Comparison of ENCODE assay signal across 12 cellular contexts in the genomic region with DNA sequence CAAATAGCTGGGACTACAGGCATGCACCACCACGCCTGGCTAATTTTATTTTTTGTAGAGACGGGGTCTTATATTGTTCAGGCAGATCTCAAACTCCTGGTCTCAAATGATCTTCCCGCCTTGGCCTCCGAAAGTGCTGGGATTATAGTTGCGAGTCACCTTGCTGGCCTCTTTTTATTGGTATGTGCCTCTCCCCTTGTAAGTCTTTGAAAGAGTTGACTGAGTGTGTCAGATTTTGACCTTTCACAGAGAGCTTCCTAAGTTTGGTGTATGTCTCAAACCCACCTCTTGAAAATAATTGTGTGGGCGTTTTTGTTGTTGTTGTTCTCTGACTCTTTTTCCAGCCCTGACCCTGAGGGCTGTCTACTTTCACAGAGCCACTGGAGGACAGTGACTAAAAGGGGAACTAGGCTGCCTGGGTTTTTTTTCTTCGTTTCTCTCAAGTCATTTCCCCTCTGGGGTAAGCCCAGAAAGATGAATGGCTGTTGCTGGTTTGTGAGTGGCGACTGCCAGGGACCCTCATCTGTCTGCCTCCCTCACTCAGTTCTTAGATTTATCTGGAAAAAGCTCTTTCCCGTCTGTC.
DNase-seq lines count a peak whose midpoint lies in the region; ATAC-seq, FAIRE-seq and TF ChIP-seq lines count a peak whose summit lies in the region.
"Had no signal": no experiment of that assay in that cellular context is flagged by ENCODE, and none has a peak within 500 bp of the region (broad histone marks: within the 10 kb centered on the region; RNA-seq: fewer than 3 reads in every experiment).

No MANE protein-coding gene starts in this region.

- no peak for TF ChIP-seq CTCF in lower lobe of right lung (IDR thresholded peaks at IDR 0.05)
- no peak for TF ChIP-seq CTCF in endothelial cell (IDR thresholded peaks at IDR 0.05; ENCODE audit: unreplicated experiment)

- no peak overlapping the region for H3K4me3 ChIP-seq in lower lobe of right lung
- H3K4me3 ChIP-seq: thoracic aorta had no signal

- TF ChIP-seq POLR2A in GM12891 (IDR thresholded peaks at IDR 0.05; ENCODE audit: low read depth, low read length) = no peak

- H3K4me3 Mint-ChIP-seq in endothelial cell (ENCODE audit: unreplicated experiment) (no peak overlapping the region), immature natural killer cell (no peak overlapping the region)
- H3K4me3 Mint-ChIP-seq: IgD-negative memory B cell, nephron, WTC11 had no signal

- H3K36me3 ChIP-seq in lower lobe of right lung = no peaks in the 10 kb centered on the region
- H3K36me3 ChIP-seq: thoracic aorta had no signal

- H3K27ac ChIP-seq in lower lobe of right lung = peak overlapping the region; percentile 46
- H3K27ac ChIP-seq: thoracic aorta had no signal

- H3K27me3 Mint-ChIP-seq in endothelial cell (ENCODE audit: unreplicated experiment) (peaks cover 1% of the 10 kb centered on the region), immature natural killer cell (ENCODE audit: low read depth in 3 of 3) (peaks cover 0 to under 1% (median 0%) of the 10 kb centered on the region in 3 donors)

- H3K9me3 Mint-ChIP-seq in endothelial cell (ENCODE audit: unreplicated experiment) (no peaks in the 10 kb centered on the region), immature natural killer cell (peaks cover 0 to under 1% (median 0%) of the 10 kb centered on the region in 6 donors)

- H3K4me1 Mint-ChIP-seq in endothelial cell (ENCODE audit: unreplicated experiment) = peaks cover 5% of the 10 kb centered on the region
- peaks cover 3 to 7% of the 10 kb centered on the region in 2 donors for H3K4me1 Mint-ChIP-seq in immature natural killer cell

- intact Hi-C loops in lower lobe of right lung (cut with DNase I) = no loop called here

- no peak overlapping the region for H3K27ac Mint-ChIP-seq in endothelial cell (ENCODE audit: unreplicated experiment)
- H3K27ac Mint-ChIP-seq in immature natural killer cell = no peak overlapping the region
- H3K27ac Mint-ChIP-seq: IgD-negative memory B cell, WTC11 had no signal

- no peaks in the 10 kb centered on the region for H3K9me3 ChIP-seq in lower lobe of right lung
- H3K9me3 ChIP-seq: thoracic aorta had no signal

- FAIRE-seq in GM12891 (lab: Jason Lieb, UNC) = peak; percentile 78

- no peaks in the 10 kb centered on the region for H3K27me3 ChIP-seq in lower lobe of right lung (ENCODE audit: low read depth)

- DNase-seq in GM12891 (ENCODE audit: insufficient read length, low spot score) (peak; percentile 57), Kasumi-1 (lab: John Stamatoyannopoulos, UW) (peak; percentile 82 to 88), lower lobe of right lung (no peak), endothelial cell (ENCODE audit: low spot score) (no peak), immature natural killer cell (no peak), NCI-H2196 (lab: John Stamatoyannopoulos, UW; ENCODE audit: unreplicated experiment) (no peak)

- peaks cover 36% of the 10 kb centered on the region for H3K4me1 ChIP-seq in lower lobe of right lung

- ATAC-seq in GM21447 (IDR thresholded peaks at IDR 0.05; ENCODE audit: unreplicated experiment) (peak; percentile 76), lower lobe of right lung (peak in 1 of 2 donors; percentile 47), esophagus mucosa (no peak)
- ATAC-seq: WTC11 had no signal

- H3K36me3 Mint-ChIP-seq in endothelial cell (ENCODE audit: low read depth, unreplicated experiment) = peaks cover 10% of the 10 kb centered on the region
- H3K36me3 Mint-ChIP-seq in immature natural killer cell = peaks cover 0 to 3% (median 0%) of the 10 kb centered on the region in 3 donors

TF ChIP-seq in GM12891, 5 proteins besides CTCF, POLR2A, EP300 and RAD21:
- TF ChIP-seq TAF1 (IDR thresholded peaks at IDR 0.05; ENCODE audit: low read depth, low read length) (no peak), PAX5 (IDR thresholded peaks at IDR 0.05; ENCODE audit: insufficient read depth, low read length, severe bottlenecking) (no peak), SPI1 (IDR thresholded peaks at IDR 0.05; ENCODE audit: low read depth, low read length) (peak; percentile 81)

Comparison
In these comparisons a context has a peak if more than half of its experiments do, and no peak if none do; other contexts are left out.
1. DNase-seq: peak in GM12891 (single experiment) and Kasumi-1 (2 of 2); none in lower lobe of right lung (single experiment), endothelial cell (single experiment), immature natural killer cell (0 of 3) and NCI-H2196 (single experiment).